11 cellular contexts compared by ENCODE assay signal in the genomic region with DNA sequence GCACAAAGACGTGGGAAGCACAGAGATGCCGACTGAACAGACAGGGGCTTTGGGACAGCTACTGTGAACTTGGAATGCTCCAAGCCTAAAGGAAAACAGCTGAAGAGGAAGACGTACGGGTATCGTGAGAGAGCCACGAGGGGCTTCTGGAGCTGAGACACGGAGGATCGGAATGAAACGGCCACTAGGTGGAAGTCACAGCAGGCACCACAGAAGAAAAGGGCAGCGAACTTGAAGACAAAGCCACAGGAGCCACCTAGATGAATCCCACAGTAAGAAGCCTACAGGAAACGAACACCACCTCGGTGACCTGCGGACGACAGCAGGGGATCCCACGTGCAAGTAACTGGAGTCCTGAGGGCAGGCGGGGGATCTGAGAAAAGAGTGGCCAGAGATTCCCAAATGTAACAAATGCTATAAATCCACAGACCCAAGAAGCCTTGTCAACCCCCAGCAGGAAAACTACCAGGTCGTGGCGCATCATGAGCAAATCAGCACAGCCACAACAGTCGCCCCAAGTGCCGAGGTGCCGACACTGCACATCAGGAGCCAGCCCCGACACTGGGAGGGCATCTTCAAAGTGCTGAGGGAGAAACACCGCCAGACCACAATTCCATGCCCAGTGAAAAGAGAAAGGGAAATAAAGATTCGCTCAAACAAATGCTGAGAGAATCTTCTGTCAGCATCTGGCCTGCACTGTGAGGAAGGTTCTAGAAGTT.
DNase-seq lines count a peak whose midpoint lies in the region; ATAC-seq and TF ChIP-seq lines count a peak whose summit lies in the region.
"Had no signal": no experiment of that assay in that cellular context is flagged by ENCODE, and none has a peak within 500 bp of the region (broad histone marks: within the 10 kb centered on the region; RNA-seq: fewer than 3 reads in every experiment).

No MANE protein-coding gene starts in this region.

- H3K27ac ChIP-seq in OCI-LY1 (ENCODE audit: low read depth, low read length, poor library complexity, severe bottlenecking) (no peak overlapping the region), skin epidermis (peak overlapping the region in 16 of 21 experiments; percentile 10 to 96 (median 80))
- peak overlapping the region; percentile 62 for H3K27ac ChIP-seq in effector memory CD4-positive, alpha-beta T cell (ENCODE audit: insufficient read depth, low read length, poor library complexity, severe bottlenecking)

- H4K20me1 ChIP-seq in OCI-LY1 (ENCODE audit: insufficient read depth, low read length) = no peaks in the 10 kb centered on the region

- no peaks in the 10 kb centered on the region for H3K9me2 ChIP-seq in OCI-LY1 (ENCODE audit: low read depth, low read length)

- no peak overlapping the region for H3K9ac ChIP-seq in OCI-LY1 (ENCODE audit: low read length)

- ATAC-seq in GM18873 (IDR thresholded peaks at IDR 0.05; ENCODE audit: low FRiP score, unreplicated experiment) = no peak
- ATAC-seq: A549 had no signal

- no peak overlapping the region for H3K4me2 ChIP-seq in OCI-LY1 (ENCODE audit: low read length)
- H3K4me2 ChIP-seq: A549 had no signal

- no peaks in the 10 kb centered on the region for H3K9me3 ChIP-seq in OCI-LY1 (ENCODE audit: low read length)
- H3K9me3 ChIP-seq in effector memory CD4-positive, alpha-beta T cell (ENCODE audit: control insufficient read depth, low read length) = no peaks in the 10 kb centered on the region
- H3K9me3 ChIP-seq: A549 had no signal

- no peak overlapping the region for H3K4me3 ChIP-seq in OCI-LY1 (ENCODE audit: low read depth, low read length, poor library complexity, severe bottlenecking)
- no peak overlapping the region for H3K4me3 ChIP-seq in effector memory CD4-positive, alpha-beta T cell (ENCODE audit: insufficient read depth, low read depth, low read length, poor library complexity, severe bottlenecking)
- H3K4me3 ChIP-seq in skin epidermis = no peak overlapping the region
- H3K4me3 ChIP-seq: A549 had no signal

- H3F3A ChIP-seq in OCI-LY1 (ENCODE audit: insufficient read depth, low read length) = no peaks in the 10 kb centered on the region

- H2AFZ ChIP-seq in OCI-LY1 (ENCODE audit: low read length) = no peak overlapping the region

- no peaks in the 10 kb centered on the region for H3K36me3 ChIP-seq in OCI-LY1 (ENCODE audit: insufficient read depth, low read length)
- peaks cover 4% of the 10 kb centered on the region for H3K36me3 ChIP-seq in effector memory CD4-positive, alpha-beta T cell (ENCODE audit: control insufficient read depth, insufficient read depth, low read length)

- H3K79me2 ChIP-seq in OCI-LY1 (ENCODE audit: insufficient read depth, low read length) = no peaks in the 10 kb centered on the region

- TF ChIP-seq CTCF in OCI-LY1 (IDR thresholded peaks at IDR 0.05; ENCODE audit: low read length) = peak; percentile 20; the same call in 1 of the 2 replicates

- no peaks in the 10 kb centered on the region for H3K27me3 ChIP-seq in OCI-LY1 (ENCODE audit: insufficient read depth, low read length)
- H3K27me3 ChIP-seq in effector memory CD4-positive, alpha-beta T cell (replicated peaks; ENCODE audit: control insufficient read depth, insufficient read depth, low read length, poor library complexity, severe bottlenecking) = no peaks in the 10 kb centered on the region

- DNase-seq in NOMO-1 treated with dmso at 0.1 percent for 144 hours (lab: John Stamatoyannopoulos, UW; ENCODE audit: unreplicated experiment) = peak; percentile 33
- DNase-seq in NOMO-1 treated with DMSO at 0.1 percent for 48 hours (lab: John Stamatoyannopoulos, UW; ENCODE audit: unreplicated experiment) = no peak
- DNase-seq in effector memory CD4-positive, alpha-beta T cell = peak in 1 of 3 donors; percentile 25
- DNase-seq in inferior parietal cortex (ENCODE audit: extremely low spot score) = no peak
- no peak for DNase-seq in DMS79 (lab: John Stamatoyannopoulos, UW)
- DNase-seq: cerebellar nuclear complex; stimulated activated naive CD4-positive, alpha-beta T cell had no signal

- peaks cover 17% of the 10 kb centered on the region for H3K4me1 ChIP-seq in OCI-LY1 (ENCODE audit: insufficient read depth, low read length, severe bottlenecking)
- H3K4me1 ChIP-seq in effector memory CD4-positive, alpha-beta T cell (ENCODE audit: control insufficient read depth, insufficient read depth, low read length, poor library complexity, severe bottlenecking) = peaks cover 59% of the 10 kb centered on the region
